ENCODE assay signal across 1 cellular context in genomic region chr12:1927051-1927680, GRCh38.
TF ChIP-seq lines count a peak whose summit lies in the region.

No MANE protein-coding gene starts in this region.

TF ChIP-seq in IMR-90, 13 proteins besides CTCF, POLR2A, EP300 and RAD21:
- TF ChIP-seq MXI1 (IDR thresholded peaks at IDR 0.05; ENCODE audit: borderline replicate concordance, low read depth, low read length), result no peak
- no peak for TF ChIP-seq MAFK (IDR thresholded peaks at IDR 0.05; ENCODE audit: low read depth, low read length)
- TF ChIP-seq CEBPB (IDR thresholded peaks at IDR 0.05; ENCODE audit: low read depth, low read length), result no peak
- no peak for TF ChIP-seq MAZ (IDR thresholded peaks at IDR 0.05; ENCODE audit: borderline replicate concordance, low read depth, low read length)
- no peak for TF ChIP-seq NFE2L2 (IDR thresholded peaks at IDR 0.05; ENCODE audit: low read depth, low read length)
- no peak for TF ChIP-seq BHLHE40 (IDR thresholded peaks at IDR 0.05; ENCODE audit: low read depth, low read length)
- no peak for TF ChIP-seq ELK1 (IDR thresholded peaks at IDR 0.05; ENCODE audit: borderline replicate concordance, low read depth, low read length)
- no peak for TF ChIP-seq CHD1 (IDR thresholded peaks at IDR 0.05; ENCODE audit: low read depth, low read length)
- TF ChIP-seq SMC3 (IDR thresholded peaks at IDR 0.05; ENCODE audit: low read depth, low read length), result no peak
- TF ChIP-seq FOS (IDR thresholded peaks at IDR 0.05; ENCODE audit: low read depth, low read length), result no peak
- no peak for TF ChIP-seq RCOR1 (IDR thresholded peaks at IDR 0.05; ENCODE audit: insufficient replicate concordance, low read length)
- TF ChIP-seq, protein P1, sequence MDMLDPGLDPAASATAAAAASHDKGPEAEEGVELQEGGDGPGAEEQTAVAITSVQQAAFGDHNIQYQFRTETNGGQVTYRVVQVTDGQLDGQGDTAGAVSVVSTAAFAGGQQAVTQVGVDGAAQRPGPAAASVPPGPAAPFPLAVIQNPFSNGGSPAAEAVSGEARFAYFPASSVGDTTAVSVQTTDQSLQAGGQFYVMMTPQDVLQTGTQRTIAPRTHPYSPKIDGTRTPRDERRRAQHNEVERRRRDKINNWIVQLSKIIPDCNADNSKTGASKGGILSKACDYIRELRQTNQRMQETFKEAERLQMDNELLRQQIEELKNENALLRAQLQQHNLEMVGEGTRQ (IDR thresholded peaks at IDR 0.05; ENCODE audit: low read depth, low read length), result no peak
- TF ChIP-seq RFX5 (IDR thresholded peaks at IDR 0.05; ENCODE audit: low read depth, low read length), result no peak
